ENCODE assay signal across 8 cellular contexts in genomic region chr22:27802389-27803079, GRCh38. TPM values are rescaled to one million over a fixed set of nuclear protein-coding genes. Genes with fewer than 3 reads are reported as not detected.
DNase-seq lines count a peak whose midpoint lies in the region.

No MANE protein-coding gene starts in this region.

- H3K36me3 ChIP-seq in ectodermal cell (ENCODE audit: control insufficient read depth, insufficient read depth, low read length), result no peaks in the 10 kb centered on the region
- no peaks in the 10 kb centered on the region for H3K36me3 ChIP-seq in muscle layer of duodenum (ENCODE audit: control insufficient read depth in 1 of 2, insufficient read depth in 2 of 2, low read length in 2 of 2)

- H3K4me1 ChIP-seq in ectodermal cell (ENCODE audit: control insufficient read depth, insufficient read depth, low read length) (peaks cover 42% of the 10 kb centered on the region), muscle layer of duodenum (ENCODE audit: control insufficient read depth in 1 of 2, insufficient read depth in 2 of 2, low read length in 2 of 2) (peaks cover 0 to 31% of the 10 kb centered on the region in 2 donors)

- 8 to 12% methylated on average over 33 of the region's 33 CpGs for WGBS in ectodermal cell, 2 experiments

- peak overlapping the region; percentile 90 for H3K27ac ChIP-seq in ectodermal cell (ENCODE audit: insufficient read depth, low read depth, low read length, poor library complexity, severe bottlenecking)
- H3K27ac ChIP-seq in muscle layer of duodenum (ENCODE audit: low read length), result no peak overlapping the region

- H3K27me3 ChIP-seq in ectodermal cell (ENCODE audit: control insufficient read depth, insufficient read depth, low read length, poor library complexity, severe bottlenecking) (peaks cover 25% of the 10 kb centered on the region), muscle layer of duodenum (ENCODE audit: low read depth, low read length) (no peaks in the 10 kb centered on the region)

- no peaks in the 10 kb centered on the region for H3K9me3 ChIP-seq in ectodermal cell (ENCODE audit: control insufficient read depth, low read length)
- no peaks in the 10 kb centered on the region for H3K9me3 ChIP-seq in muscle layer of duodenum (ENCODE audit: control insufficient read depth in 1 of 2, low read length in 2 of 2)

- H3K4me3 ChIP-seq in ectodermal cell (ENCODE audit: insufficient read depth, low read depth, low read length) (peak overlapping the region; percentile 59), muscle layer of duodenum (ENCODE audit: low read depth in 1 of 2, low read length in 2 of 2) (peak overlapping the region; percentile 56 to 90)

- DNase-seq in stimulated activated CD8-positive, alpha-beta memory T cell treated with anti-CD3 and anti-CD28 coated beads, Interleukin-12 subunit alpha, Interleukin-12 subunit beta, amount 100 ng/mL, for 4 hours (ENCODE audit: low read depth), result peak; percentile 3
- no peak for DNase-seq in stimulated activated CD8-positive, alpha-beta memory T cell treated with anti-CD3 and anti-CD28 coated beads, Interleukin-4, amount 100 ng/mL, for 48 hours
- DNase-seq in NCI-H1417 treated with DMSO at 0.1 percent for 48 hours (lab: John Stamatoyannopoulos, UW), result no peak
- no peak for DNase-seq in NCI-H69 (lab: John Stamatoyannopoulos, UW)
- DNase-seq in stimulated activated CD4-positive, alpha-beta T cell treated with anti-CD3 and anti-CD28 coated beads, Interleukin-2, amount 100 ng/mL, for 48 hours, result no peak
- no peak for DNase-seq in NCI-H128 (lab: John Stamatoyannopoulos, UW; ENCODE audit: unreplicated experiment)

RNA-seq across cellular contexts. Expression of gene MN1, which starts 1.0 kb away (rescaled TPM):
- 41.5 TPM for polyA plus RNA-seq in ectodermal cell (2013, experiment 1 of 4)
- 40.8 TPM for polyA plus RNA-seq in ectodermal cell (2013, experiment 2 of 4)
- polyA plus RNA-seq in ectodermal cell (2013, experiment 3 of 4), result 31.0 TPM
- 31.6 TPM for polyA plus RNA-seq in ectodermal cell (2013, experiment 4 of 4)
